ENCODE assay signal across 2 cellular contexts in the genomic region with DNA sequence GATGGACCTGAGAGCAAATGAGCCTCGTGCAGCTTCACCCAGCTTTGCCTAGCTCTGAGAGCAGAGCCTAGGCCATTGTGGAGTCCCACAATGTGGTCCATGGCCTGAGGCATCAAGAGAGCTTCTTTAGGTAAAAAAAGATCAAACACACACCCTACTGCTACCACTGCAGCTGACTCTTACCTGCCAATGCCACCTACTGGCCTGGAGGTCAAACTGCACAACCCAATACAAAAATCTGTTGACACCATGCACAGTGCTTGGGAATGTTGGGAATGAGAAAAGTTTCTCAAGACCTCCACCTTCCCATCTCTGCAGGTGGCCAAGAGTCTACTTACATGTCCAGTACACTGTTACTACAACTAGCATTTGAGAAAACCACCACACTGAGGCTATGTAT.
TF ChIP-seq lines count a peak whose summit lies in the region.

No MANE protein-coding gene starts in this region.

TF ChIP-seq in IMR-90, 13 proteins besides CTCF, POLR2A, EP300 and RAD21:
- TF ChIP-seq NFE2L2 (IDR thresholded peaks at IDR 0.05; ENCODE audit: low read depth, low read length) (no peak), CEBPB (IDR thresholded peaks at IDR 0.05; ENCODE audit: low read depth, low read length) (no peak), MXI1 (IDR thresholded peaks at IDR 0.05; ENCODE audit: borderline replicate concordance, low read depth, low read length) (no peak), RCOR1 (IDR thresholded peaks at IDR 0.05; ENCODE audit: insufficient replicate concordance, low read length) (no peak), MAFK (IDR thresholded peaks at IDR 0.05; ENCODE audit: low read depth, low read length) (no peak), CHD1 (IDR thresholded peaks at IDR 0.05; ENCODE audit: low read depth, low read length) (no peak), RFX5 (IDR thresholded peaks at IDR 0.05; ENCODE audit: low read depth, low read length) (no peak), BHLHE40 (IDR thresholded peaks at IDR 0.05; ENCODE audit: low read depth, low read length) (no peak), SMC3 (IDR thresholded peaks at IDR 0.05; ENCODE audit: low read depth, low read length) (no peak), MAZ (IDR thresholded peaks at IDR 0.05; ENCODE audit: borderline replicate concordance, low read depth, low read length) (no peak), FOS (IDR thresholded peaks at IDR 0.05; ENCODE audit: low read depth, low read length) (no peak)
- TF ChIP-seq, protein P1, sequence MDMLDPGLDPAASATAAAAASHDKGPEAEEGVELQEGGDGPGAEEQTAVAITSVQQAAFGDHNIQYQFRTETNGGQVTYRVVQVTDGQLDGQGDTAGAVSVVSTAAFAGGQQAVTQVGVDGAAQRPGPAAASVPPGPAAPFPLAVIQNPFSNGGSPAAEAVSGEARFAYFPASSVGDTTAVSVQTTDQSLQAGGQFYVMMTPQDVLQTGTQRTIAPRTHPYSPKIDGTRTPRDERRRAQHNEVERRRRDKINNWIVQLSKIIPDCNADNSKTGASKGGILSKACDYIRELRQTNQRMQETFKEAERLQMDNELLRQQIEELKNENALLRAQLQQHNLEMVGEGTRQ (IDR thresholded peaks at IDR 0.05; ENCODE audit: low read depth, low read length), result no peak
- TF ChIP-seq, protein P2, sequence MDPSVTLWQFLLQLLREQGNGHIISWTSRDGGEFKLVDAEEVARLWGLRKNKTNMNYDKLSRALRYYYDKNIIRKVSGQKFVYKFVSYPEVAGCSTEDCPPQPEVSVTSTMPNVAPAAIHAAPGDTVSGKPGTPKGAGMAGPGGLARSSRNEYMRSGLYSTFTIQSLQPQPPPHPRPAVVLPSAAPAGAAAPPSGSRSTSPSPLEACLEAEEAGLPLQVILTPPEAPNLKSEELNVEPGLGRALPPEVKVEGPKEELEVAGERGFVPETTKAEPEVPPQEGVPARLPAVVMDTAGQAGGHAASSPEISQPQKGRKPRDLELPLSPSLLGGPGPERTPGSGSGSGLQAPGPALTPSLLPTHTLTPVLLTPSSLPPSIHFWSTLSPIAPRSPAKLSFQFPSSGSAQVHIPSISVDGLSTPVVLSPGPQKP (IDR thresholded peaks at IDR 0.05; ENCODE audit: borderline replicate concordance, low read depth, low read length), result no peak

TF ChIP-seq in HEK293T, 16 proteins besides CTCF, POLR2A, EP300 and RAD21:
- TF ChIP-seq TARDBP (IDR thresholded peaks at IDR 0.05) (no peak), NFRKB (IDR thresholded peaks at IDR 0.05) (no peak), FOXA1 (IDR thresholded peaks at IDR 0.05) (no peak), LEF1 (IDR thresholded peaks at IDR 0.05; ENCODE audit: borderline replicate concordance) (no peak), HDGF (IDR thresholded peaks at IDR 0.05; ENCODE audit: borderline replicate concordance) (no peak), SUZ12 (IDR thresholded peaks at IDR 0.05) (no peak), ZNF384 (IDR thresholded peaks at IDR 0.05) (no peak)
- TF ChIP-seq, protein P3, sequence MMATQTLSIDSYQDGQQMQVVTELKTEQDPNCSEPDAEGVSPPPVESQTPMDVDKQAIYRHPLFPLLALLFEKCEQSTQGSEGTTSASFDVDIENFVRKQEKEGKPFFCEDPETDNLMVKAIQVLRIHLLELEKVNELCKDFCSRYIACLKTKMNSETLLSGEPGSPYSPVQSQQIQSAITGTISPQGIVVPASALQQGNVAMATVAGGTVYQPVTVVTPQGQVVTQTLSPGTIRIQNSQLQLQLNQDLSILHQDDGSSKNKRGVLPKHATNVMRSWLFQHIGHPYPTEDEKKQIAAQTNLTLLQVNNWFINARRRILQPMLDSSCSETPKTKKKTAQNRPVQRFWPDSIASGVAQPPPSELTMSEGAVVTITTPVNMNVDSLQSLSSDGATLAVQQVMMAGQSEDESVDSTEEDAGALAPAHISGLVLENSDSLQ (IDR thresholded peaks at IDR 0.05), result no peak
